In the genomic region with DNA sequence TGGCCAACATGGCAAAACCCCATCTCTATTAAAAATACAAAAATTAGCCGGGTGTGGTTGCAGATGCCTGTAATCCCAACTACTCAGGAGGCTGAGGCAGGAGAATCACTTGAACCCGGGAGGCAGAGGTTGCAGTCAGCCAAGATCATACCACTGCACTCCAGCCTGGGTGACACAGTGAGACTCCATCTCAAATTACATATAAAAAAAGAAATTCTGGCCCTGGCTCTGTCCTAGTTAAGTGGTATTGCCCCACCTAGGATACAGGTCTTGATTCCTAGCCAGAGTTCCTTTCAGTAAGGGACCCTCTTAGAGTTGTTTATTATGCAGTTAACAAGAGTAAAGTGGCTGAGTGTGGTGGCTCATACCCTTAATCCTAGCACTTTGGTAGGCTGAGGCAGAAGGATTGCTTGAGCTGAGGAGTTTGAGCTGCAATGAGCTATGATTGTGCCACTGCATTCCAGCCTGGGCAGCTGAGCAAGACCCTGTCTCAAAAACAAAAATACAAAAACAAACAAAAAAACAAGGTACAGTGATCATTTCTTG, we compare ENCODE assay signal across 1 cellular context.
TF ChIP-seq lines count a peak whose summit lies in the region.

No MANE protein-coding gene starts in this region.

TF ChIP-seq in K562, 482 proteins besides CTCF, POLR2A, EP300 and RAD21:
- TF ChIP-seq, protein P1, sequence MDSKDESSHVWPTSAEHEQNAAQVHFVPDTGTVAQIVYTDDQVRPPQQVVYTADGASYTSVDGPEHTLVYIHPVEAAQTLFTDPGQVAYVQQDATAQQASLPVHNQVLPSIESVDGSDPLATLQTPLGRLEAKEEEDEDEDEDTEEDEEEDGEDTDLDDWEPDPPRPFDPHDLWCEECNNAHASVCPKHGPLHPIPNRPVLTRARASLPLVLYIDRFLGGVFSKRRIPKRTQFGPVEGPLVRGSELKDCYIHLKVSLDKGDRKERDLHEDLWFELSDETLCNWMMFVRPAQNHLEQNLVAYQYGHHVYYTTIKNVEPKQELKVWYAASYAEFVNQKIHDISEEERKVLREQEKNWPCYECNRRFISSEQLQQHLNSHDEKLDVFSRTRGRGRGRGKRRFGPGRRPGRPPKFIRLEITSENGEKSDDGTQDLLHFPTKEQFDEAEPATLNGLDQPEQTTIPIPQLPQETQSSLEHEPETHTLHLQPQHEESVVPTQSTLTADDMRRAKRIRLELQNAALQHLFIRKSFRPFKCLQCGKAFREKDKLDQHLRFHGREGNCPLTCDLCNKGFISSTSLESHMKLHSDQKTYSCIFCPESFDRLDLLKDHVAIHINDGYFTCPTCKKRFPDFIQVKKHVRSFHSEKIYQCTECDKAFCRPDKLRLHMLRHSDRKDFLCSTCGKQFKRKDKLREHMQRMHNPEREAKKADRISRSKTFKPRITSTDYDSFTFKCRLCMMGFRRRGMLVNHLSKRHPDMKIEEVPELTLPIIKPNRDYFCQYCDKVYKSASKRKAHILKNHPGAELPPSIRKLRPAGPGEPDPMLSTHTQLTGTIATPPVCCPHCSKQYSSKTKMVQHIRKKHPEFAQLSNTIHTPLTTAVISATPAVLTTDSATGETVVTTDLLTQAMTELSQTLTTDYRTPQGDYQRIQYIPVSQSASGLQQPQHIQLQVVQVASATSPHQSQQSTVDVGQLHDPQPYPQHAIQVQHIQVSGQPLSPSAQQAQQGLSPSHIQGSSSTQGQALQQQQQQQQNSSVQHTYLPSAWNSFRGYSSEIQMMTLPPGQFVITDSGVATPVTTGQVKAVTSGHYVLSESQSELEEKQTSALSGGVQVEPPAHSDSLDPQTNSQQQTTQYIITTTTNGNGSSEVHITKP (IDR thresholded peaks at IDR 0.05; ENCODE audit: partially characterized antibody) = peak; percentile 30
- peak; percentile 37; the same call in 1 of the 2 replicates for TF ChIP-seq ZNF121 (CRISPR knock-in tag; conservative IDR thresholded peaks at IDR 0.05)
